In the genomic region with DNA sequence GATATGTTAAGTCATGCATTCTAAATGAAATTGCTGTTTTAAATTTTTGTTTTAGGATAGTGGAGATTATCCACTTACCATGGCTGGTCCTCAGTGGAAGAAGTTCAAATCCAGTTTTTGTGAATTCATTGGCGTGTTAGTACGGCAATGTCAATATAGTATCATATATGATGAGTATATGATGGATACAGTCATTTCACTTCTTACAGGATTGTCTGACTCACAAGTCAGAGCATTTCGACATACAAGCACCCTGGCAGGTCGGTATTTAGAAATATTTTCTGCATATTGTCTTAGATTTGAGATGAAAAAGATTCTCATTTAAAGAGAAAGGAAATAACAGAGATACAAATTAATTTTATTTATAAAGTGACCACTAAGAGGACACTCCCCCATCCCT, we compare ENCODE assay signal across 21 cellular contexts.
DNase-seq lines count a peak whose midpoint lies in the region; ATAC-seq, FAIRE-seq and TF ChIP-seq lines count a peak whose summit lies in the region.
"Had no signal": no experiment of that assay in that cellular context is flagged by ENCODE, and none has a peak within 500 bp of the region (broad histone marks: within the 10 kb centered on the region; RNA-seq: fewer than 3 reads in every experiment).

No MANE protein-coding gene starts in this region.

- POLR2A ChIA-PET in RWPE1 (lab: Yijun Ruan, JAX; ENCODE audit: low non-redundant PET), result no interaction called here

- H3K27ac ChIP-seq in RWPE1, result no peak overlapping the region
- H3K27ac ChIP-seq: SJSA1 had no signal

- no peak for FAIRE-seq in GM19239 (lab: Jason Lieb, UNC)

- no peak for DNase-seq in activated naive CD8-positive, alpha-beta T cell treated with anti-CD3 and anti-CD28 coated beads, Interleukin-2, amount 50 U/mL, for 24 hours
- DNase-seq in RWPE1 (ENCODE audit: low spot score) (peak; percentile 1), GM19239 (ENCODE audit: insufficient read length, low spot score) (no peak), endothelial cell (ENCODE audit: low spot score) (no peak), AG20443 (ENCODE audit: low spot score) (no peak)
- no peak for DNase-seq in effector memory CD8-positive, alpha-beta T cell
- DNase-seq: EL; H9; Kasumi-1; MV-4-11; NCI-H1417 treated with DMSO at 0.1 percent for 48 hours; NCI-H1930; NCI-H2171; NCI-H446; NCI-H69; NK-92 treated with Interleukin-12 subunit alpha and Interleukin-12 subunit beta, amount 100 ng/mL, for 24 hours; RPMI8226 had no signal

- TF ChIP-seq CTCF in RWPE1 (conservative IDR thresholded peaks at IDR 0.05; ENCODE audit: low read depth) (no peak), endothelial cell (IDR thresholded peaks at IDR 0.05; ENCODE audit: unreplicated experiment) (no peak)

- CTCF ChIA-PET in RWPE1 (lab: Yijun Ruan, JAX), result no interaction called here

- H3K9me3 Mint-ChIP-seq in activated naive CD8-positive, alpha-beta T cell (ENCODE audit: low read depth), result no peaks in the 10 kb centered on the region
- H3K9me3 Mint-ChIP-seq in activated naive CD8-positive, alpha-beta T cell treated with anti-CD3 and anti-CD28 coated beads, Interleukin-2, amount 50 U/mL, for 24 hours, result no peaks in the 10 kb centered on the region
- H3K9me3 Mint-ChIP-seq in effector memory CD8-positive, alpha-beta T cell, result no peaks in the 10 kb centered on the region
- no peaks in the 10 kb centered on the region for H3K9me3 Mint-ChIP-seq in endothelial cell (ENCODE audit: unreplicated experiment)
- H3K9me3 Mint-ChIP-seq: CD14-positive monocyte, IgD-negative memory B cell had no signal

- H3K36me3 Mint-ChIP-seq in activated naive CD8-positive, alpha-beta T cell, result no peaks in the 10 kb centered on the region
- H3K36me3 Mint-ChIP-seq in activated naive CD8-positive, alpha-beta T cell treated with anti-CD3 and anti-CD28 coated beads, Interleukin-2, amount 50 U/mL, for 24 hours (ENCODE audit: low read depth), result peaks cover 32% of the 10 kb centered on the region
- peaks cover 57% of the 10 kb centered on the region for H3K36me3 Mint-ChIP-seq in effector memory CD8-positive, alpha-beta T cell (ENCODE audit: insufficient read depth)
- H3K36me3 Mint-ChIP-seq in endothelial cell (ENCODE audit: low read depth, unreplicated experiment), result peaks cover 3% of the 10 kb centered on the region

- peaks cover 23% of the 10 kb centered on the region for H3K4me1 Mint-ChIP-seq in activated naive CD8-positive, alpha-beta T cell (ENCODE audit: low read depth)
- H3K4me1 Mint-ChIP-seq in activated naive CD8-positive, alpha-beta T cell treated with anti-CD3 and anti-CD28 coated beads, Interleukin-2, amount 50 U/mL, for 24 hours, result peaks cover 18% of the 10 kb centered on the region
- peaks cover 3 to 16% of the 10 kb centered on the region in 2 donors for H3K4me1 Mint-ChIP-seq in effector memory CD8-positive, alpha-beta T cell (ENCODE audit: low read depth in 2 of 2)
- no peaks in the 10 kb centered on the region for H3K4me1 Mint-ChIP-seq in endothelial cell (ENCODE audit: unreplicated experiment)
- H3K4me1 Mint-ChIP-seq: CD14-positive monocyte, H9 had no signal

- H3K27me3 Mint-ChIP-seq in activated naive CD8-positive, alpha-beta T cell, result no peaks in the 10 kb centered on the region
- H3K27me3 Mint-ChIP-seq in activated naive CD8-positive, alpha-beta T cell treated with anti-CD3 and anti-CD28 coated beads, Interleukin-2, amount 50 U/mL, for 24 hours, result no peaks in the 10 kb centered on the region
- no peaks in the 10 kb centered on the region for H3K27me3 Mint-ChIP-seq in effector memory CD8-positive, alpha-beta T cell
- H3K27me3 Mint-ChIP-seq in endothelial cell (ENCODE audit: unreplicated experiment), result no peaks in the 10 kb centered on the region
- H3K27me3 Mint-ChIP-seq: IgD-negative memory B cell had no signal

- peak overlapping the region; percentile 41 for H3K27ac Mint-ChIP-seq in activated naive CD8-positive, alpha-beta T cell
- no peak overlapping the region for H3K27ac Mint-ChIP-seq in activated naive CD8-positive, alpha-beta T cell treated with anti-CD3 and anti-CD28 coated beads, Interleukin-2, amount 50 U/mL, for 24 hours
- peak overlapping the region; percentile 36 to 84 for H3K27ac Mint-ChIP-seq in effector memory CD8-positive, alpha-beta T cell
- H3K27ac Mint-ChIP-seq in endothelial cell (ENCODE audit: unreplicated experiment), result no peak overlapping the region
- H3K27ac Mint-ChIP-seq: H9, IgD-negative memory B cell had no signal

- no peak overlapping the region for H3K4me3 Mint-ChIP-seq in activated naive CD8-positive, alpha-beta T cell
- H3K4me3 Mint-ChIP-seq in activated naive CD8-positive, alpha-beta T cell treated with anti-CD3 and anti-CD28 coated beads, Interleukin-2, amount 50 U/mL, for 24 hours, result no peak overlapping the region
- no peak overlapping the region for H3K4me3 Mint-ChIP-seq in effector memory CD8-positive, alpha-beta T cell
- H3K4me3 Mint-ChIP-seq in endothelial cell (ENCODE audit: unreplicated experiment), result no peak overlapping the region
- H3K4me3 Mint-ChIP-seq: CD14-positive monocyte, H9, IgD-negative memory B cell had no signal

- no peak for ATAC-seq in activated naive CD8-positive, alpha-beta T cell treated with anti-CD3 and anti-CD28 coated beads, Interleukin-2, amount 50 U/mL, for 24 hours
- no peak for ATAC-seq in effector memory CD8-positive, alpha-beta T cell (replicated peaks)

Comparison
In these comparisons a context has a peak if more than half of its experiments do, and no peak if none do; other contexts are left out.
1. H3K27ac Mint-ChIP-seq: peak in activated naive CD8-positive, alpha-beta T cell (single experiment) and effector memory CD8-positive, alpha-beta T cell (2 of 2); none in activated naive CD8-positive, alpha-beta T cell treated with anti-CD3 and anti-CD28 coated beads, Interleukin-2, amount 50 U/mL, for 24 hours (single experiment) and endothelial cell (single experiment).